9 cellular contexts compared by ENCODE assay signal in genomic region chr7:2063562-2064360, GRCh38.
DNase-seq lines count a peak whose midpoint lies in the region; ATAC-seq and TF ChIP-seq lines count a peak whose summit lies in the region.
"Had no signal": no experiment of that assay in that cellular context is flagged by ENCODE, and none has a peak within 500 bp of the region (broad histone marks: within the 10 kb centered on the region; RNA-seq: fewer than 3 reads in every experiment).

No MANE protein-coding gene starts in this region.

- H3K4me3 Mint-ChIP-seq in glutamatergic neuron (ENCODE audit: unreplicated experiment), result peak overlapping the region; percentile 25
- H3K4me3 Mint-ChIP-seq in stimulated activated naive B cell treated with anti-CD40 and anti-IgM and Interleukin-4, amounts not matched to agents 10 μg/mL and 1 μg/mL and 100 μg/mL, for 72 hours, result no peak overlapping the region
- no peak overlapping the region for H3K4me3 Mint-ChIP-seq in activated T-cell treated with anti-CD3 and anti-CD28 coated beads, Interleukin-2, amount 50 U/mL, for 72 hours

- peaks cover 10% of the 10 kb centered on the region for H3K27me3 Mint-ChIP-seq in glutamatergic neuron (ENCODE audit: unreplicated experiment)
- H3K27me3 Mint-ChIP-seq in stimulated activated naive B cell treated with anti-CD40 and anti-IgM and Interleukin-4, amounts not matched to agents 10 μg/mL and 1 μg/mL and 100 μg/mL, for 72 hours, result no peaks in the 10 kb centered on the region
- H3K27me3 Mint-ChIP-seq in activated T-cell treated with anti-CD3 and anti-CD28 coated beads, Interleukin-2, amount 50 U/mL, for 72 hours (ENCODE audit: low read depth), result no peaks in the 10 kb centered on the region

- peaks cover 15% of the 10 kb centered on the region for H3K36me3 Mint-ChIP-seq in glutamatergic neuron (ENCODE audit: unreplicated experiment)
- peaks cover 44 to 66% of the 10 kb centered on the region in 2 donors for H3K36me3 Mint-ChIP-seq in stimulated activated naive B cell treated with anti-CD40 and anti-IgM and Interleukin-4, amounts not matched to agents 10 μg/mL and 1 μg/mL and 100 μg/mL, for 72 hours
- peaks cover 8% of the 10 kb centered on the region in 2 donors for H3K36me3 Mint-ChIP-seq in activated T-cell treated with anti-CD3 and anti-CD28 coated beads, Interleukin-2, amount 50 U/mL, for 72 hours (ENCODE audit: insufficient read depth in 2 of 2)

- in situ Hi-C loops in SK-MEL-5 (cut with HindIII; ENCODE audit: low pct_unique_long_range_greater_than_20kb, low sequenced_read_pairs), result no loop called here

- peaks cover 19% of the 10 kb centered on the region for H3K4me1 Mint-ChIP-seq in glutamatergic neuron (ENCODE audit: low read depth, unreplicated experiment)
- peaks cover 34 to 55% of the 10 kb centered on the region in 2 donors for H3K4me1 Mint-ChIP-seq in stimulated activated naive B cell treated with anti-CD40 and anti-IgM and Interleukin-4, amounts not matched to agents 10 μg/mL and 1 μg/mL and 100 μg/mL, for 72 hours
- H3K4me1 Mint-ChIP-seq in activated T-cell treated with anti-CD3 and anti-CD28 coated beads, Interleukin-2, amount 50 U/mL, for 72 hours (ENCODE audit: low read depth), result peaks cover 22% of the 10 kb centered on the region

- H3K27ac Mint-ChIP-seq in glutamatergic neuron (ENCODE audit: unreplicated experiment), result peak overlapping the region; percentile 55
- peak overlapping the region; percentile 56 for H3K27ac Mint-ChIP-seq in stimulated activated naive B cell treated with anti-CD40 and anti-IgM and Interleukin-4, amounts not matched to agents 10 μg/mL and 1 μg/mL and 100 μg/mL, for 72 hours
- no peak overlapping the region for H3K27ac Mint-ChIP-seq in activated T-cell treated with anti-CD3 and anti-CD28 coated beads, Interleukin-2, amount 50 U/mL, for 72 hours

- ATAC-seq in stimulated activated naive B cell treated with anti-CD40 and anti-IgM and Interleukin-4, amounts not matched to agents 10 μg/mL and 1 μg/mL and 100 μg/mL, for 72 hours (replicated peaks), result no peak
- no peak for ATAC-seq in activated T-cell treated with anti-CD3 and anti-CD28 coated beads, Interleukin-2, amount 50 U/mL, for 72 hours (replicated peaks in 1 of 2)

- TF ChIP-seq CTCF in glutamatergic neuron (IDR thresholded peaks at IDR 0.05; ENCODE audit: partially characterized antibody, unreplicated experiment), result peak; percentile 38

- peaks cover 16% of the 10 kb centered on the region for H3K9me3 Mint-ChIP-seq in glutamatergic neuron (ENCODE audit: unreplicated experiment)
- peaks cover 0 to 1% of the 10 kb centered on the region in 2 donors for H3K9me3 Mint-ChIP-seq in stimulated activated naive B cell treated with anti-CD40 and anti-IgM and Interleukin-4, amounts not matched to agents 10 μg/mL and 1 μg/mL and 100 μg/mL, for 72 hours
- H3K9me3 Mint-ChIP-seq in activated T-cell treated with anti-CD3 and anti-CD28 coated beads, Interleukin-2, amount 50 U/mL, for 72 hours, result peaks cover 2 to 6% of the 10 kb centered on the region in 2 donors

- peak; percentile 78 for DNase-seq in GM03348 (ENCODE audit: low spot score)
- peak; percentile 16 for DNase-seq in SK-MEL-5 (ENCODE audit: low read depth, low spot score)
- peak; percentile 64 for DNase-seq in glutamatergic neuron
- no peak for DNase-seq in stimulated activated naive B cell treated with anti-CD40 and anti-IgM and Interleukin-4, amounts not matched to agents 10 μg/mL and 1 μg/mL and 100 μg/mL, for 72 hours
- no peak for DNase-seq in mesenteric fat pad (ENCODE audit: low spot score)
- DNase-seq in activated T-cell treated with anti-CD3 and anti-CD28 coated beads, Interleukin-2, amount 50 U/mL, for 72 hours, result no peak
- DNase-seq in activated CD4-positive, CD25-positive, alpha-beta regulatory T cell treated with anti-CD3 and anti-CD28 coated beads, Interleukin-2, amount 50 U/mL, for 72 hours, result no peak
- DNase-seq: activated T-cell treated with anti-CD3 and anti-CD28 coated beads for 4 hours, NCI-H526 treated with DMSO at 0.1 percent for 48 hours had no signal

Comparison
In these comparisons a context has a peak if more than half of its experiments do, and no peak if none do; other contexts are left out.
1. DNase-seq: peak in GM03348 (single experiment), SK-MEL-5 (single experiment) and glutamatergic neuron (single experiment); none in stimulated activated naive B cell treated with anti-CD40 and anti-IgM and Interleukin-4, amounts not matched to agents 10 μg/mL and 1 μg/mL and 100 μg/mL, for 72 hours (single experiment), mesenteric fat pad (single experiment), activated T-cell treated with anti-CD3 and anti-CD28 coated beads, Interleukin-2, amount 50 U/mL, for 72 hours (0 of 2) and activated CD4-positive, CD25-positive, alpha-beta regulatory T cell treated with anti-CD3 and anti-CD28 coated beads, Interleukin-2, amount 50 U/mL, for 72 hours (single experiment).